In the genomic region with DNA sequence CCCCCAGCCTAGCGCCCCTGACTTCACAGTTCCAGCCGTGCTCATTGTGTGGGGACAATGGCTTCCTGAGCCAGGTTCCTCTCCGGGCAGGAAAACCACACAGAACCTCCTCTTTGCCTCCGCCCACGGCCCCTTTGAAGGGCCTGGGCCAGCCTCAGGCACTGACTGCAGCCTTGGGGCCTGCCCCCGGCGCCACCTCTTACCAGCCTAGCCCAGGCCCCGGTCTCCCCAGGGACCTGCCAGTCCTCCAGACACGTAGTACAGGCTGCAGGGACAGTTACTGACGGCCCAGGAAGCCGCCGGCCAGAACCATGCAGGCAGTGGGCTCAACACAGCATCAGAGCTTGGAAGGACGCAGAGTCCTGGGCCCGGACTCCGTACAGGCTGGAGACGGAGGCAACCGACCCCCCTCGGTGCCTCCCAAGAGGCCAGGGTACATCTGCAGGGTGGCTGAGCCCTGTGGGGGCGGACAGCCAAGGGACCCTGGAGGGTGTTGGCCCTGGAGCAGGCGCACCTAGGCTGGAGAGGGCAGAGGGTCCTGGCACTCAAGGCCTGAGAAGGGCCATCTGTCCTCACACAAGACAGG, we compare ENCODE assay signal across 1 cellular context.
TF ChIP-seq lines count a peak whose summit lies in the region.

No MANE protein-coding gene starts in this region.

TF ChIP-seq in GM12878, 131 proteins besides CTCF, POLR2A, EP300 and RAD21:
- no peak for TF ChIP-seq CREM (IDR thresholded peaks at IDR 0.05; ENCODE audit: low read depth)
- TF ChIP-seq IKZF1 (conservative IDR thresholded peaks at IDR 0.05) = peak; percentile 57; the same call in 1 of the 2 replicates
- TF ChIP-seq YBX1 (IDR thresholded peaks at IDR 0.05) = no peak
- TF ChIP-seq EGR1 (IDR thresholded peaks at IDR 0.05; ENCODE audit: borderline replicate concordance in 1 of 2, low read depth in 2 of 2, low read length in 2 of 2) = peak in 1 of 2 experiments; percentile 47; a peak in 1 of 3 replicates
- TF ChIP-seq, protein P1, sequence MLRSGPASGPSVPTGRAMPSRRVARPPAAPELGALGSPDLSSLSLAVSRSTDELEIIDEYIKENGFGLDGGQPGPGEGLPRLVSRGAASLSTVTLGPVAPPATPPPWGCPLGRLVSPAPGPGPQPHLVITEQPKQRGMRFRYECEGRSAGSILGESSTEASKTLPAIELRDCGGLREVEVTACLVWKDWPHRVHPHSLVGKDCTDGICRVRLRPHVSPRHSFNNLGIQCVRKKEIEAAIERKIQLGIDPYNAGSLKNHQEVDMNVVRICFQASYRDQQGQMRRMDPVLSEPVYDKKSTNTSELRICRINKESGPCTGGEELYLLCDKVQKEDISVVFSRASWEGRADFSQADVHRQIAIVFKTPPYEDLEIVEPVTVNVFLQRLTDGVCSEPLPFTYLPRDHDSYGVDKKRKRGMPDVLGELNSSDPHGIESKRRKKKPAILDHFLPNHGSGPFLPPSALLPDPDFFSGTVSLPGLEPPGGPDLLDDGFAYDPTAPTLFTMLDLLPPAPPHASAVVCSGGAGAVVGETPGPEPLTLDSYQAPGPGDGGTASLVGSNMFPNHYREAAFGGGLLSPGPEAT (IDR thresholded peaks at IDR 0.05; ENCODE audit: low read depth) = no peak
- TF ChIP-seq RCOR1 (conservative IDR thresholded peaks at IDR 0.05; ENCODE audit: low read depth, low read length) = no peak
- peak; percentile 58 for TF ChIP-seq RUNX3 (IDR thresholded peaks at IDR 0.05; ENCODE audit: low read length)
- TF ChIP-seq IKZF2 (IDR thresholded peaks at IDR 0.05) = peak in 1 of 2 experiments; percentile 20; a peak in 1 of 4 replicates
- 0 out of 2 replicates have a peak, but pooled peaks have one; percentile 20 for TF ChIP-seq YY1 (IDR thresholded peaks at IDR 0.05; ENCODE audit: low read depth, low read length)
- TF ChIP-seq GATAD2B (conservative IDR thresholded peaks at IDR 0.05; ENCODE audit: low read depth) = no peak
- TF ChIP-seq DPF2 (IDR thresholded peaks at IDR 0.05) = no peak
- 0 out of 2 replicates have a peak, but pooled peaks have one; percentile 2 for TF ChIP-seq SPI1 (IDR thresholded peaks at IDR 0.05; ENCODE audit: borderline replicate concordance, insufficient read depth, low read depth, low read length)
- no peak for TF ChIP-seq BCL11A (IDR thresholded peaks at IDR 0.05; ENCODE audit: low read depth, low read length)
- TF ChIP-seq MTA2 (IDR thresholded peaks at IDR 0.05; ENCODE audit: low read depth) = no peak
- peak; percentile 57 for TF ChIP-seq MEF2B (IDR thresholded peaks at IDR 0.05; ENCODE audit: partially characterized antibody, poor library complexity, severe bottlenecking)
